Comparison of ENCODE assay signal across 20 cellular contexts in the genomic region with DNA sequence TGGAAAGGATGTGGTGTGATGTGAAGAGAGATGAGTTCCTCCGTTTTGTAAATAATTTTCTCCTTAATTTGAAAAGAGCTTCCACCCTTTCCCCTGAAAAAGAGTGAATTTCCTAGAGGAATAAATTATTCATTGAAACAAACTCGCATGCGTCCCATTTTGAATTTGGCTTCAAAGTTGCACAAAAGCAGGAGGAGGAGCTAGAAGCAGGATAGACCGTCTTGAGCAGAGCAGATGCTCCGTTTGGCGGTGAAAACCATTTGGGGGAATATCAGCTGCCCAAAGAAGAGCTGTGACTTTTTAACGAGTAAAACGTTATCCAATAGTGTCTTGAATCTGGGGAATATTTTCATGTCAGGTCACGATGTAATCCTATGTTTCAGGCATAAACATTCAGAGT.
"Had no signal": no experiment of that assay in that cellular context is flagged by ENCODE, and none has a peak within 500 bp of the region (broad histone marks: within the 10 kb centered on the region; RNA-seq: fewer than 3 reads in every experiment).

No MANE protein-coding gene starts in this region.

- H3K27me3 ChIP-seq: ascending aorta, upper lobe of left lung had no signal

- H3K27ac ChIP-seq: upper lobe of left lung had no signal

- H3K4me3 ChIP-seq: ascending aorta, esophagus squamous epithelium, spleen, upper lobe of left lung had no signal

- H3K36me3 ChIP-seq: ascending aorta, esophagus squamous epithelium, spleen, thoracic aorta, upper lobe of left lung had no signal

- H3K9me3 ChIP-seq: ascending aorta, esophagus squamous epithelium, spleen, thoracic aorta, upper lobe of left lung had no signal

- ATAC-seq: activated CD4-positive, alpha-beta T cell treated with anti-CD3 and anti-CD28 coated beads for 36 hours; left cardiac atrium; stimulated activated memory B cell treated with anti-CD40 and anti-IgM and Interleukin-4, amounts not matched to agents 10 μg/mL and 1 μg/mL and 100 μg/mL, for 72 hours had no signal

- DNase-seq: activated CD4-positive, alpha-beta T cell treated with anti-CD3 and anti-CD28 coated beads for 36 hours; activated CD4-positive, alpha-beta T cell treated with anti-CD3 and anti-CD28 coated beads, Interleukin-2, amount 50 U/mL, for 48 hours; activated gamma-delta T cell; effector memory CD4-positive, alpha-beta T cell; esophagus squamous epithelium; left cardiac atrium; mesendoderm; nephron progenitor cell; occipital lobe; posterior cingulate gyrus; retina; spleen; stimulated activated CD4-positive, alpha-beta T cell treated with anti-CD3 and anti-CD28 coated beads, Interleukin-4, amount 100 ng/mL, for 4 hours; upper lobe of left lung had no signal

- H3K36me3 Mint-ChIP-seq: activated naive CD4-positive, alpha-beta T cell treated with anti-CD3 and anti-CD28 coated beads, Interleukin-2, amount 50 U/mL, for 24 hours; stimulated activated memory B cell treated with anti-CD40 and anti-IgM and Interleukin-4, amounts not matched to agents 10 μg/mL and 1 μg/mL and 100 μg/mL, for 72 hours had no signal

- H3K27ac Mint-ChIP-seq: activated CD4-positive, alpha-beta T cell treated with anti-CD3 and anti-CD28 coated beads for 36 hours; activated naive CD4-positive, alpha-beta T cell treated with anti-CD3 and anti-CD28 coated beads, Interleukin-2, amount 50 U/mL, for 24 hours; dendritic cell treated with granulocyte-macrophage colony-stimulating factor and Interleukin-4, amounts not matched to agents 40 ng/mL and 50 ng/mL, for 4 days; nephron progenitor cell; stimulated activated memory B cell treated with anti-CD40 and anti-IgM and Interleukin-4, amounts not matched to agents 10 μg/mL and 1 μg/mL and 100 μg/mL, for 72 hours; T-helper 2 cell treated with Interferon-gamma antibody and Interleukin-4, amounts not matched to agents 5 μg/mL and 100 μg/mL, for 36 hours had no signal

- H3K9me3 Mint-ChIP-seq: activated naive CD4-positive, alpha-beta T cell treated with anti-CD3 and anti-CD28 coated beads, Interleukin-2, amount 50 U/mL, for 24 hours; dendritic cell treated with granulocyte-macrophage colony-stimulating factor and Interleukin-4, amounts not matched to agents 40 ng/mL and 50 ng/mL, for 4 days; nephron progenitor cell; stimulated activated memory B cell treated with anti-CD40 and anti-IgM and Interleukin-4, amounts not matched to agents 10 μg/mL and 1 μg/mL and 100 μg/mL, for 72 hours; T-helper 2 cell treated with Interferon-gamma antibody and Interleukin-4, amounts not matched to agents 5 μg/mL and 100 μg/mL, for 36 hours had no signal

- H3K4me3 Mint-ChIP-seq: activated CD4-positive, alpha-beta T cell treated with anti-CD3 and anti-CD28 coated beads for 36 hours; activated naive CD4-positive, alpha-beta T cell treated with anti-CD3 and anti-CD28 coated beads, Interleukin-2, amount 50 U/mL, for 24 hours; dendritic cell treated with granulocyte-macrophage colony-stimulating factor and Interleukin-4, amounts not matched to agents 40 ng/mL and 50 ng/mL, for 4 days; stimulated activated memory B cell treated with anti-CD40 and anti-IgM and Interleukin-4, amounts not matched to agents 10 μg/mL and 1 μg/mL and 100 μg/mL, for 72 hours had no signal
